Comparison of ENCODE assay signal across 20 cellular contexts in genomic region chr7:86958380-86958779, GRCh38.
"Had no signal": no experiment of that assay in that cellular context is flagged by ENCODE, and none has a peak within 500 bp of the region (broad histone marks: within the 10 kb centered on the region; RNA-seq: fewer than 3 reads in every experiment).

No MANE protein-coding gene starts in this region.

- DNase-seq: effector CD8-positive, alpha-beta T cell; heart right ventricle; immature natural killer cell; left ventricle myocardium inferior; mesenchymal stem cell; midbrain; naive thymus-derived CD4-positive, alpha-beta T cell; psoas muscle; retina; right lobe of liver; spleen; stimulated activated CD4-positive, alpha-beta T cell treated with anti-CD3 and anti-CD28 coated beads, Interleukin-15, amount 100 ng/mL, for 24 hours; stimulated activated CD4-positive, alpha-beta T cell treated with anti-CD3 and anti-CD28 coated beads, Interleukin-1b, Interleukin-23, amount 100 ng/mL, for 48 hours; stimulated activated CD4-positive, alpha-beta T cell treated with anti-CD3 and anti-CD28 coated beads, Interleukin-4, amount 100 ng/mL, for 24 hours; tibial artery; upper lobe of right lung had no signal

- H3K27me3 ChIP-seq: heart right ventricle, neutrophil, right lobe of liver, spleen, tibial artery, upper lobe of right lung, vagina had no signal

- H3K4me1 ChIP-seq: left ventricle myocardium inferior, right lobe of liver, upper lobe of right lung, vagina had no signal

- H3K27ac ChIP-seq: coronary artery, heart right ventricle, left ventricle myocardium inferior, neutrophil, psoas muscle, right lobe of liver, spleen, tibial artery, upper lobe of right lung, vagina had no signal

- H3K9me3 ChIP-seq: neutrophil, psoas muscle, right lobe of liver, tibial artery, upper lobe of right lung, vagina had no signal

- H3K4me3 ChIP-seq: coronary artery, heart right ventricle, left ventricle myocardium inferior, lung, psoas muscle, right lobe of liver, spleen, tibial artery, upper lobe of right lung, vagina had no signal

- H3K36me3 ChIP-seq: heart right ventricle, left ventricle myocardium inferior, neutrophil, right lobe of liver, spleen, tibial artery, upper lobe of right lung, vagina had no signal
